In genomic region chr7:95434501-95435421, GRCh38 we compare ENCODE assay signal across 1 cellular context.
TF ChIP-seq lines count a peak whose summit lies in the region.

TSS of gene PON2 (minus strand) at chr7:95435028. CDS start at chr7:95434951, 77 bp downstream.

TF ChIP-seq in H1, 55 proteins besides CTCF, POLR2A, EP300 and RAD21 (continued from another document):
- peak; percentile 14 for TF ChIP-seq CHD7 (IDR thresholded peaks at IDR 0.05; ENCODE audit: insufficient replicate concordance, low read length)
- TF ChIP-seq TAF7 (optimal IDR thresholded peaks at IDR 0.05; ENCODE audit: borderline replicate concordance, low read depth, low read length) = peak; percentile 67
- no peak for TF ChIP-seq RFX5 (IDR thresholded peaks at IDR 0.05; ENCODE audit: borderline replicate concordance, low read depth, low read length)
- no peak for TF ChIP-seq ATF3 (IDR thresholded peaks at IDR 0.05; ENCODE audit: insufficient read depth, low read depth, low read length)
- peak; percentile 78 for TF ChIP-seq YY1 (IDR thresholded peaks at IDR 0.05; ENCODE audit: low read depth, low read length)
- TF ChIP-seq JUND (IDR thresholded peaks at IDR 0.05; ENCODE audit: low read length) = no peak
- TF ChIP-seq SP1 (IDR thresholded peaks at IDR 0.05; ENCODE audit: low read depth, low read length) = 0 out of 2 replicates have a peak, but pooled peaks have one; percentile 5
- TF ChIP-seq TAF1 (IDR thresholded peaks at IDR 0.05; ENCODE audit: low read depth, low read length) = peak; percentile 87
- peak; percentile 93 for TF ChIP-seq POLR2AphosphoS5 (IDR thresholded peaks at IDR 0.05; ENCODE audit: low read depth, low read length)
- peak; percentile 96 for TF ChIP-seq PHF8 (conservative IDR thresholded peaks at IDR 0.05; ENCODE audit: low read depth, low read length)
